In genomic region chr9:83041771-83042170, GRCh38 we compare ENCODE assay signal across 1 cellular context.
TF ChIP-seq lines count a peak whose summit lies in the region.

No MANE protein-coding gene starts in this region.

TF ChIP-seq in IMR-90, 13 proteins besides CTCF, POLR2A, EP300 and RAD21:
- no peak for TF ChIP-seq CHD1 (IDR thresholded peaks at IDR 0.05; ENCODE audit: low read depth, low read length)
- no peak for TF ChIP-seq NFE2L2 (IDR thresholded peaks at IDR 0.05; ENCODE audit: low read depth, low read length)
- TF ChIP-seq RFX5 (IDR thresholded peaks at IDR 0.05; ENCODE audit: low read depth, low read length): no peak
- TF ChIP-seq BHLHE40 (IDR thresholded peaks at IDR 0.05; ENCODE audit: low read depth, low read length): no peak
- TF ChIP-seq MAZ (IDR thresholded peaks at IDR 0.05; ENCODE audit: borderline replicate concordance, low read depth, low read length): no peak
- no peak for TF ChIP-seq ELK1 (IDR thresholded peaks at IDR 0.05; ENCODE audit: borderline replicate concordance, low read depth, low read length)
- TF ChIP-seq MAFK (IDR thresholded peaks at IDR 0.05; ENCODE audit: low read depth, low read length): no peak
- no peak for TF ChIP-seq SMC3 (IDR thresholded peaks at IDR 0.05; ENCODE audit: low read depth, low read length)
- no peak for TF ChIP-seq RCOR1 (IDR thresholded peaks at IDR 0.05; ENCODE audit: insufficient replicate concordance, low read length)
- TF ChIP-seq MXI1 (IDR thresholded peaks at IDR 0.05; ENCODE audit: borderline replicate concordance, low read depth, low read length): no peak
TF ChIP-seq in IMR-90: peak in this region for 0.
